1 cellular context compared by ENCODE assay signal in the genomic region with DNA sequence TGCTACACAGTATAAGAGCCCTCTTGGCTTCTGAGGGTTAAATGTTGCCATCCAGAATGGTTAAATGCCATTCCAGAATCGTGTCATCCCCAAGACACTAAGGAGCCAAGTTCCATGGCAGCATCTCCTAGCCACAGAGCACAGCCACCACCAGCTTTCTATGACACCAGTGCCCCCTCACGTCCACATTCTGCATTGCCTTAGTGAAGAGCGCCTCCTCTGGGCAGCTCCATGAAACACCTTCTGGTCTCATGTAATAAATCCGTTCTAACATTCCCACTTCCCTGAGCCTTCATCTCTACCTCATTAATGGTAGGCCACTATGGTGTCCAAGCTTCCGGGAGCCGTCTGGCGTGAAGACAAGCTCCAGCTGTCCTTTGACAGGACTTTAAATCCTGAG.
TF ChIP-seq lines count a peak whose summit lies in the region.

No MANE protein-coding gene starts in this region.

TF ChIP-seq in HEK293, 187 proteins besides CTCF, POLR2A, EP300 and RAD21 (continued from another document):
- TF ChIP-seq, protein P1, sequence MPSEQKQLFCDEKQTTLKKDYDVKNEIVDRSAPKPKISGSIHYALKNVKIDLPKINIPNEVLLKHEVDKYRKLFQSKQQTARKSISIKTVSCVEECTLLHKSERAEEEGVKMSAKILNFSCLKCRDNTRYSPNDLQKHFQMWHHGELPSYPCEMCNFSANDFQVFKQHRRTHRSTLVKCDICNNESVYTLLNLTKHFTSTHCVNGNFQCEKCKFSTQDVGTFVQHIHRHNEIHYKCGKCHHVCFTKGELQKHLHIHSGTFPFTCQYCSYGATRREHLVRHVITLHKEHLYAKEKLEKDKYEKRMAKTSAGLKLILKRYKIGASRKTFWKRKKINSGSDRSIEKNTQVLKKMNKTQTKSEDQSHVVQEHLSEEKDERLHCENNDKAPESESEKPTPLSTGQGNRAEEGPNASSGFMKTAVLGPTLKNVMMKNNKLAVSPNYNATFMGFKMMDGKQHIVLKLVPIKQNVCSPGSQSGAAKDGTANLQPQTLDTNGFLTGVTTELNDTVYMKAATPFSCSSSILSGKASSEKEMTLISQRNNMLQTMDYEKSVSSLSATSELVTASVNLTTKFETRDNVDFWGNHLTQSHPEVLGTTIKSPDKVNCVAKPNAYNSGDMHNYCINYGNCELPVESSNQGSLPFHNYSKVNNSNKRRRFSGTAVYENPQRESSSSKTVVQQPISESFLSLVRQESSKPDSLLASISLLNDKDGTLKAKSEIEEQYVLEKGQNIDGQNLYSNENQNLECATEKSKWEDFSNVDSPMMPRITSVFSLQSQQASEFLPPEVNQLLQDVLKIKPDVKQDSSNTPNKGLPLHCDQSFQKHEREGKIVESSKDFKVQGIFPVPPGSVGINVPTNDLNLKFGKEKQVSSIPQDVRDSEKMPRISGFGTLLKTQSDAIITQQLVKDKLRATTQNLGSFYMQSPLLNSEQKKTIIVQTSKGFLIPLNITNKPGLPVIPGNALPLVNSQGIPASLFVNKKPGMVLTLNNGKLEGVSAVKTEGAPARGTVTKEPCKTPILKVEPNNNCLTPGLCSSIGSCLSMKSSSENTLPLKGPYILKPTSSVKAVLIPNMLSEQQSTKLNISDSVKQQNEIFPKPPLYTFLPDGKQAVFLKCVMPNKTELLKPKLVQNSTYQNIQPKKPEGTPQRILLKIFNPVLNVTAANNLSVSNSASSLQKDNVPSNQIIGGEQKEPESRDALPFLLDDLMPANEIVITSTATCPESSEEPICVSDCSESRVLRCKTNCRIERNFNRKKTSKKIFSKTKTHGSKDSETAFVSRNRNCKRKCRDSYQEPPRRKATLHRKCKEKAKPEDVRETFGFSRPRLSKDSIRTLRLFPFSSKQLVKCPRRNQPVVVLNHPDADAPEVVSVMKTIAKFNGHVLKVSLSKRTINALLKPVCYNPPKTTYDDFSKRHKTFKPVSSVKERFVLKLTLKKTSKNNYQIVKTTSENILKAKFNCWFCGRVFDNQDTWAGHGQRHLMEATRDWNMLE (tag by site-specific recombination; conservative IDR thresholded peaks at IDR 0.05; ENCODE audit: low read depth), result no peak
- TF ChIP-seq ZNF629 (tag by site-specific recombination; IDR thresholded peaks at IDR 0.05) (no peak), ZFP69B (tag by site-specific recombination; IDR thresholded peaks at IDR 0.05) (no peak), IKZF3 (tag by site-specific recombination; IDR thresholded peaks at IDR 0.05) (peak; percentile 50; the same call in 1 of the 2 replicates), ZNF132 (tag by site-specific recombination; IDR thresholded peaks at IDR 0.05; ENCODE audit: borderline replicate concordance) (no peak), ZNF600 (tag by site-specific recombination; IDR thresholded peaks at IDR 0.05) (0 out of 2 replicates have a peak, but pooled peaks have one; percentile 37), ZNF549 (tag by site-specific recombination; IDR thresholded peaks at IDR 0.05) (no peak)
- TF ChIP-seq, protein P2, sequence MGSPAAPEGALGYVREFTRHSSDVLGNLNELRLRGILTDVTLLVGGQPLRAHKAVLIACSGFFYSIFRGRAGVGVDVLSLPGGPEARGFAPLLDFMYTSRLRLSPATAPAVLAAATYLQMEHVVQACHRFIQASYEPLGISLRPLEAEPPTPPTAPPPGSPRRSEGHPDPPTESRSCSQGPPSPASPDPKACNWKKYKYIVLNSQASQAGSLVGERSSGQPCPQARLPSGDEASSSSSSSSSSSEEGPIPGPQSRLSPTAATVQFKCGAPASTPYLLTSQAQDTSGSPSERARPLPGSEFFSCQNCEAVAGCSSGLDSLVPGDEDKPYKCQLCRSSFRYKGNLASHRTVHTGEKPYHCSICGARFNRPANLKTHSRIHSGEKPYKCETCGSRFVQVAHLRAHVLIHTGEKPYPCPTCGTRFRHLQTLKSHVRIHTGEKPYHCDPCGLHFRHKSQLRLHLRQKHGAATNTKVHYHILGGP (tag by site-specific recombination; IDR thresholded peaks at IDR 0.05), result no peak
- TF ChIP-seq, protein P3, sequence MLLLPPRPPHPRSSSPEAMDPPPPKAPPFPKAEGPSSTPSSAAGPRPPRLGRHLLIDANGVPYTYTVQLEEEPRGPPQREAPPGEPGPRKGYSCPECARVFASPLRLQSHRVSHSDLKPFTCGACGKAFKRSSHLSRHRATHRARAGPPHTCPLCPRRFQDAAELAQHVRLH (tag by site-specific recombination; IDR thresholded peaks at IDR 0.05), result peak; percentile 56; the same call in 1 of the 2 replicates
